8 cellular contexts compared by ENCODE assay signal in the genomic region with DNA sequence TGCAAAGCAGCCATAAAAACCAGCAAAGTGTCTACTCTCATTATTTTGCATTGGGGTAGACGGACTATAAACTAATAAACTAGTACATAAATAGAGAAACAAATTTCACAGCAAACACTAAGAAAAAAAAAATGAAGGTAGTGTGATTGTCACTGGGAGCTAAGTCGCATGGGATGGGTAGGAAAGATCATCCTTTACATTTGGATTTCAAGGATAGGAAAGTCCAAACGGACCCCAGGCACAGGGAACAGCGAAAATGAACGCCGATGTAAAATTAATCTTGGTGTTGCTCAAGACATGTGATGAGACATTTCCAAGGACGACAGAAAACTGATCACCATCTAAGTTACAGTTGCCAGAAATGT. TPM values are rescaled to one million over a fixed set of nuclear protein-coding genes. Genes with fewer than 3 reads are reported as not detected.
DNase-seq lines count a peak whose midpoint lies in the region; ATAC-seq and TF ChIP-seq lines count a peak whose summit lies in the region.

No MANE protein-coding gene starts in this region.

- TF ChIP-seq CTCF in CD14-positive monocyte (IDR thresholded peaks at IDR 0.05) (no peak), colonic mucosa (IDR thresholded peaks at IDR 0.05) (no peak), neural crest cell (conservative IDR thresholded peaks at IDR 0.05) (no peak)

- H3K27me3 Mint-ChIP-seq in CD14-positive monocyte (ENCODE audit: low read depth in 3 of 3) (no peaks in the 10 kb centered on the region), neural crest cell (ENCODE audit: low read depth) (peaks cover 4% of the 10 kb centered on the region)

- intact Hi-C loops in CD14-positive monocyte (cut with micrococcal nuclease) (no loop called here), colonic mucosa (cut with DNase I) (no loop called here)

- peak overlapping the region in 1 of 2 donors; percentile 64 for H3K4me3 Mint-ChIP-seq in CD14-positive monocyte
- peak overlapping the region; percentile 93 for H3K4me3 Mint-ChIP-seq in neural crest cell

- no peak for ATAC-seq in esophagus mucosa

- H3K4me1 ChIP-seq in colonic mucosa: peaks cover 10% of the 10 kb centered on the region

- H3K4me3 ChIP-seq in MG63: peak overlapping the region; percentile 8; the same call in 1 of the 2 replicates
- peak overlapping the region; percentile 94 for H3K4me3 ChIP-seq in colonic mucosa

- DNase-seq in CD14-positive monocyte (ENCODE audit: low spot score) (no peak), MG63 (no peak), colonic mucosa (no peak), neural crest cell (ENCODE audit: low read depth, low spot score) (no peak), NCI-H128 (lab: John Stamatoyannopoulos, UW; ENCODE audit: unreplicated experiment) (no peak), T-helper 9 cell (no peak), nucleus accumbens (lab: John Stamatoyannopoulos, UW) (no peak)

- H3K36me3 ChIP-seq in MG63 (peaks cover 10% of the 10 kb centered on the region; the same call in 1 of the 2 replicates), colonic mucosa (no peaks in the 10 kb centered on the region)

- H3K36me3 Mint-ChIP-seq in CD14-positive monocyte: peaks cover 2 to 15% of the 10 kb centered on the region in 2 donors
- H3K36me3 Mint-ChIP-seq in neural crest cell (ENCODE audit: low read depth): peaks cover 4% of the 10 kb centered on the region

- H3K27me3 ChIP-seq in MG63 (no peaks in the 10 kb centered on the region), colonic mucosa (no peaks in the 10 kb centered on the region)

- no peaks in the 10 kb centered on the region for H3K9me3 Mint-ChIP-seq in CD14-positive monocyte
- H3K9me3 Mint-ChIP-seq in neural crest cell: peaks cover 4% of the 10 kb centered on the region

- peak overlapping the region in 1 of 2 donors; percentile 97 for H3K9ac ChIP-seq in colonic mucosa (ENCODE audit: low read depth in 2 of 2, low read length in 2 of 2)

- H3K9me3 ChIP-seq in MG63 (no peaks in the 10 kb centered on the region), colonic mucosa (no peaks in the 10 kb centered on the region)

- peaks cover 45% of the 10 kb centered on the region for H3K4me1 Mint-ChIP-seq in CD14-positive monocyte
- H3K4me1 Mint-ChIP-seq in neural crest cell: peaks cover 61% of the 10 kb centered on the region

- H3K27ac ChIP-seq in colonic mucosa: peak overlapping the region; percentile 79

- H3K27ac Mint-ChIP-seq in CD14-positive monocyte (peak overlapping the region; percentile 86 to 94 (median 88)), neural crest cell (ENCODE audit: unreplicated experiment) (peak overlapping the region; percentile 93)

RNA-seq across cellular contexts. Expression of gene SGTA, which starts 0.7 kb away (rescaled TPM):
- 10 to 100 TPM; 21.6 to 22.0 TPM for polyA plus RNA-seq in CD14-positive monocyte
- total RNA-seq in MG63 (2014; rRNA removed; shearing (Covaris generic); ENCODE audit: low replicate concordance): 68.4 and 87.7 TPM in 2 replicates
- total RNA-seq in colonic mucosa (10 to 100 TPM; 46.5 to 80.6 TPM), neural crest cell (89.9 and 95.1 TPM in 2 replicates), esophagus mucosa (32.4 TPM)

RNA-seq across cellular contexts. Expression of gene THOP1, which starts 1.5 kb away (rescaled TPM):
- 10 to 100 TPM; 14.6 to 17.6 TPM for polyA plus RNA-seq in CD14-positive monocyte
- 127 and 179 TPM in 2 replicates for total RNA-seq in MG63 (2014; rRNA removed; shearing (Covaris generic); ENCODE audit: low replicate concordance)
- total RNA-seq in colonic mucosa (100 to 1,000 TPM in 1 of 2 donors, 10 to 100 TPM in 1; 45.5 to 139 TPM), neural crest cell (171 and 173 TPM in 2 replicates), esophagus mucosa (50.3 TPM)

RNA-seq across cellular contexts. Expression of gene ZNF554, which starts 35.9 kb away (rescaled TPM):
- polyA plus RNA-seq in CD14-positive monocyte: under 1 TPM; 0.79 to 0.91 TPM
- total RNA-seq in MG63 (2014; rRNA removed; shearing (Covaris generic); ENCODE audit: low replicate concordance): 1.2 and 2.4 TPM in 2 replicates
- total RNA-seq in colonic mucosa: 1 to 10 TPM; 3.0 to 5.1 TPM
- 8.6 and 9.0 TPM in 2 replicates for total RNA-seq in neural crest cell
- total RNA-seq in esophagus mucosa: 2.7 TPM

RNA-seq across cellular contexts. Expression of gene SLC39A3, which starts 43.9 kb away (rescaled TPM):
- 10 to 100 TPM; 37.0 to 39.5 TPM for polyA plus RNA-seq in CD14-positive monocyte
- total RNA-seq in MG63 (2014; rRNA removed; shearing (Covaris generic); ENCODE audit: low replicate concordance): 36.4 and 42.7 TPM in 2 replicates
- total RNA-seq in colonic mucosa (10 to 100 TPM; 14.8 to 34.3 TPM), neural crest cell (43.0 and 43.1 TPM in 2 replicates), esophagus mucosa (21.0 TPM)

RNA-seq across cellular contexts. Expression of gene ZNF555, which starts 57.5 kb away (rescaled TPM):
- polyA plus RNA-seq in CD14-positive monocyte: 1 to 10 TPM; 2.6 to 2.9 TPM
- total RNA-seq in MG63 (2014; rRNA removed; shearing (Covaris generic); ENCODE audit: low replicate concordance): 0.92 and 4.5 TPM in 2 replicates
- 1 to 10 TPM; 3.2 to 5.5 TPM for total RNA-seq in colonic mucosa
- total RNA-seq in neural crest cell: 10.5 and 11.4 TPM in 2 replicates
- 1.7 TPM for total RNA-seq in esophagus mucosa
